Comparison of ENCODE assay signal across 1 cellular context in genomic region chrX:110161361-110161686, GRCh38.
TF ChIP-seq lines count a peak whose summit lies in the region.

No MANE protein-coding gene starts in this region.

TF ChIP-seq in IMR-90, 13 proteins besides CTCF, POLR2A, EP300 and RAD21 (continued from another document):
- no peak for TF ChIP-seq USF2 (IDR thresholded peaks at IDR 0.05; ENCODE audit: low read depth, low read length)
- TF ChIP-seq SMC3 (IDR thresholded peaks at IDR 0.05; ENCODE audit: low read depth, low read length) = no peak
- no peak for TF ChIP-seq MAFK (IDR thresholded peaks at IDR 0.05; ENCODE audit: low read depth, low read length)
- no peak for TF ChIP-seq MAZ (IDR thresholded peaks at IDR 0.05; ENCODE audit: borderline replicate concordance, low read depth, low read length)
- no peak for TF ChIP-seq FOS (IDR thresholded peaks at IDR 0.05; ENCODE audit: low read depth, low read length)
- no peak for TF ChIP-seq NFE2L2 (IDR thresholded peaks at IDR 0.05; ENCODE audit: low read depth, low read length)
- TF ChIP-seq ELK1 (IDR thresholded peaks at IDR 0.05; ENCODE audit: borderline replicate concordance, low read depth, low read length) = no peak
- no peak for TF ChIP-seq RFX5 (IDR thresholded peaks at IDR 0.05; ENCODE audit: low read depth, low read length)
- no peak for TF ChIP-seq CEBPB (IDR thresholded peaks at IDR 0.05; ENCODE audit: low read depth, low read length)
